In the genomic region with DNA sequence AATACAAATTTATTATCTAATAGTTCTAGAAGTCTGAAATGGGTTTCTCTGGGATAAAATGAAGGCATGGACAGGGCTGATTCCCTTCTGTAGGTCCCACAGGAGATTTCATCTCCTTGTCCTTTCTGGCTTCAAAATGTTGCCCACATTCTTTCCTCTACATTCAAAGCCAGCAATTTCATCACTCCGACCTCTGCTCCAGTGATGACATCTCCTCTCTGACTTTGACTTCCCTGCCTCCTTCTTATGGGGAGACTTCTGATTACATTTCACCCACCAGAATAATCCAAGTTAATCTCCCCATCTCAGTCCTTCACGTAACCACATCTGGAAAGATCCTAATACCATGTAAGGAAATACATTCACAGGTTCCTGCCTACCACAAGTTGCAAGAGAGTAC, we compare ENCODE assay signal across 26 cellular contexts.
"Had no signal": no experiment of that assay in that cellular context is flagged by ENCODE, and none has a peak within 500 bp of the region (broad histone marks: within the 10 kb centered on the region; RNA-seq: fewer than 3 reads in every experiment).

No MANE protein-coding gene starts in this region.

- H3K4me3 ChIP-seq: K562, Peyer's patch, SJSA1 had no signal

- H3K4me1 ChIP-seq: Peyer's patch, SJSA1 had no signal

- H3K27ac ChIP-seq: brain microvascular endothelial cell, Peyer's patch, RWPE1, SJSA1 had no signal

- DNase-seq: activated CD4-positive, alpha-beta memory T cell treated with anti-CD3 and anti-CD28 coated beads for 36 hours; activated CD4-positive, alpha-beta T cell treated with anti-CD3 and anti-CD28 coated beads for 1 hour; activated CD4-positive, alpha-beta T cell treated with anti-CD3 and anti-CD28 coated beads, Interleukin-2, amount 10 ng/mL, durations not matched to agents 7 days and 5 days; activated CD8-positive, alpha-beta memory T cell treated with anti-CD3 and anti-CD28 coated beads for 24 hours; activated effector memory CD4-positive, alpha-beta T cell treated with anti-CD3 and anti-CD28 coated beads, Interleukin-2, amount 50 U/mL, for 16 hours; activated naive CD4-positive, alpha-beta T cell treated with Interleukin-2 at 50 U/mL for 16 hours; activated naive CD8-positive, alpha-beta T cell treated with anti-CD3 and anti-CD28 coated beads, Interleukin-2, amount 50 U/mL, for 24 hours; activated T-cell treated with anti-CD3 and anti-CD28 coated beads, Interleukin-2, amount 50 U/mL, for 4 hours; brain microvascular endothelial cell; Karpas-422; MM.1S; NCI-H1105; NCI-H1436; NCI-H1694 treated with DMSO at 0.1 percent for 48 hours; NCI-H2029 treated with DMSO at 0.1 percent for 48 hours; NCI-H446; NCI-H524; Peyer's patch; Right ventricle myocardium superior; SW 1271 had no signal

- ATAC-seq: activated naive CD4-positive, alpha-beta T cell treated with anti-CD3 and anti-CD28 coated beads, Interleukin-2, amount 50 U/mL, for 72 hours; activated naive CD8-positive, alpha-beta T cell treated with anti-CD3 and anti-CD28 coated beads, Interleukin-2, amount 50 U/mL, for 24 hours; activated T-cell treated with anti-CD3 and anti-CD28 coated beads, Interleukin-2, amount 50 U/mL, for 4 hours; K562; SK-N-SH treated with all-trans-retinoic acid at 6 μM for 48 hours; WTC11 had no signal

- H3K9me3 ChIP-seq: Peyer's patch had no signal

- H3K27me3 ChIP-seq: brain microvascular endothelial cell, Peyer's patch, SJSA1 had no signal

- H3K36me3 ChIP-seq: brain microvascular endothelial cell, Peyer's patch, SJSA1 had no signal
